In genomic region chr17:79023180-79023705, GRCh38 we compare ENCODE assay signal across 9 cellular contexts. TPM values are rescaled to one million over a fixed set of nuclear protein-coding genes. Genes with fewer than 3 reads are reported as not detected.
DNase-seq lines count a peak whose midpoint lies in the region; ATAC-seq and TF ChIP-seq lines count a peak whose summit lies in the region.
"Had no signal": no experiment of that assay in that cellular context is flagged by ENCODE, and none has a peak within 500 bp of the region (broad histone marks: within the 10 kb centered on the region; RNA-seq: fewer than 3 reads in every experiment).

No MANE protein-coding gene starts in this region.

- H3K79me2 ChIP-seq in DND-41 (ENCODE audit: insufficient read depth, low read length), result no peaks in the 10 kb centered on the region

- peaks cover 22% of the 10 kb centered on the region for H3K4me1 ChIP-seq in DND-41 (ENCODE audit: insufficient read depth, low read length)

- TF ChIP-seq CTCF in DND-41 (IDR thresholded peaks at IDR 0.05; ENCODE audit: borderline replicate concordance, extremely low read depth, low read length, poor library complexity, severe bottlenecking) (no peak), brain (conservative IDR thresholded peaks at IDR 0.05) (no peak), nephron (IDR thresholded peaks at IDR 0.05; ENCODE audit: unreplicated experiment in 3 of 3) (no peak)

- no peak overlapping the region for H2AFZ ChIP-seq in DND-41 (ENCODE audit: low read depth, low read length)

- no peak overlapping the region for H3K4me3 ChIP-seq in DND-41 (ENCODE audit: low read depth in 1 of 2, low read length in 2 of 2)

- H3K27me3 Mint-ChIP-seq in brain (peaks cover 70% of the 10 kb centered on the region), nephron (ENCODE audit: low read depth) (peaks cover 87% of the 10 kb centered on the region)

- peak overlapping the region in 1 of 5 experiments; percentile 83 for H3K27ac Mint-ChIP-seq in brain
- peak overlapping the region in 1 of 3 experiments; percentile 42 for H3K27ac Mint-ChIP-seq in nephron

- H3K9ac ChIP-seq in DND-41 (ENCODE audit: low read depth, low read length), result no peak overlapping the region

- H3K9me3 ChIP-seq in DND-41 (ENCODE audit: insufficient read depth, low read length, severe bottlenecking), result no peaks in the 10 kb centered on the region

- no peak overlapping the region for H3K27ac ChIP-seq in DND-41 (ENCODE audit: low read length)

- H4K20me1 ChIP-seq in DND-41 (ENCODE audit: insufficient read depth, low read length), result peaks cover 13% of the 10 kb centered on the region

- H3K27me3 ChIP-seq in DND-41 (ENCODE audit: insufficient read depth, low read length, poor library complexity), result peaks cover 18% of the 10 kb centered on the region

- DNase-seq in DND-41 (no peak), NCI-H510A (lab: John Stamatoyannopoulos, UW) (no peak)
- DNase-seq: DMS 273 treated with DMSO at 0.1 percent for 48 hours; NCI-H2029; stimulated activated CD4-positive, alpha-beta T cell treated with anti-CD3 and anti-CD28 coated beads, Interleukin-2, amount 100 ng/mL, for 48 hours had no signal

- H3K9me3 Mint-ChIP-seq in brain, result peaks cover 0 to 2% (median 0%) of the 10 kb centered on the region in 5 experiments
- H3K9me3 Mint-ChIP-seq in nephron, result no peaks in the 10 kb centered on the region

- H3K36me3 ChIP-seq in DND-41 (ENCODE audit: insufficient read depth, low read length), result no peaks in the 10 kb centered on the region

- H3K4me3 Mint-ChIP-seq in brain, result peak overlapping the region; percentile 72 to 93 (median 79)
- peak overlapping the region; percentile 70 to 91 (median 76) for H3K4me3 Mint-ChIP-seq in nephron

- ATAC-seq in DND-41 (ENCODE audit: insufficient read depth, low read depth) (no peak), HG03175 (IDR thresholded peaks at IDR 0.05; ENCODE audit: unreplicated experiment) (no peak), GM18870 (IDR thresholded peaks at IDR 0.05; ENCODE audit: unreplicated experiment) (no peak)

- H3K4me1 Mint-ChIP-seq in brain (peaks cover 49% of the 10 kb centered on the region), nephron (peaks cover 17% of the 10 kb centered on the region)

- H3K36me3 Mint-ChIP-seq in brain (no peaks in the 10 kb centered on the region), nephron (ENCODE audit: low read depth) (no peaks in the 10 kb centered on the region)

- H3K4me2 ChIP-seq in DND-41 (ENCODE audit: insufficient read depth, low read length), result peak overlapping the region; percentile 86

RNA-seq across cellular contexts. Expression of gene C1QTNF1, which starts 0.7 kb away (rescaled TPM):
- polyA plus RNA-seq in brain (ENCODE audit: insufficient read depth, low read depth, low replicate concordance), result 16.9 TPM

RNA-seq across cellular contexts. Expression of gene CANT1, which starts 13.7 kb away (rescaled TPM):
- 64.2 TPM for polyA plus RNA-seq in brain (ENCODE audit: insufficient read depth, low read depth, low replicate concordance)

RNA-seq across cellular contexts. Expression of gene LGALS3BP, which starts 43.5 kb away (rescaled TPM):
- polyA plus RNA-seq in brain (ENCODE audit: insufficient read depth, low read depth, low replicate concordance), result 265 TPM

RNA-seq across cellular contexts. Expression of gene ENGASE, which starts 51.4 kb away (rescaled TPM):
- polyA plus RNA-seq in brain (ENCODE audit: insufficient read depth, low read depth, low replicate concordance), result 7.1 TPM
